26 cellular contexts compared by ENCODE assay signal in the genomic region with DNA sequence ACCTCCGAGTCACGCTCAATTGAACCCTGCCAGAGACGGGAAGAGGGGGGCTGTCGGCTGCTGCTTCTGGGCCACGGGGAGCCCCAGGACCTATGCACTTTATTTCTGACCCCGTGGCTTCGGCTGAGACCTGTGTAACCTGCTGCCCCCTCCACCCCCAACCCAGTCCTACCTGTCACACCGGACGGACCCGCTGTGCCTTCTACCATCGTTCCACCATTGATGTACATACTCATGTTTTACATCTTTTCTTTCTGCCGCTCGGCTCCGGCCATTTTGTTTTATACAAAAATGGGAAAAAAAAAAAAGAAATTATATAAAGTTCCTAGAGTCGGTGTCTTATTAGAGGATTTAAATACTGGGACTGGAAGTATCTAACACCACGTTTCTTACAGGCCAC. TPM values are rescaled to one million over a fixed set of nuclear protein-coding genes. Genes with fewer than 3 reads are reported as not detected.
DNase-seq lines count a peak whose midpoint lies in the region; ATAC-seq and TF ChIP-seq lines count a peak whose summit lies in the region.
"Had no signal": no experiment of that assay in that cellular context is flagged by ENCODE, and none has a peak within 500 bp of the region (broad histone marks: within the 10 kb centered on the region; RNA-seq: fewer than 3 reads in every experiment).

No MANE protein-coding gene starts in this region.

- no peak overlapping the region for H2AFZ ChIP-seq in hepatocyte

- 94 to 96% methylated on average over 7 to 15 of the region's 16 CpGs for WGBS in endodermal cell (ENCODE audit: insufficient coverage in 1 of 2, insufficient read length in 1 of 2), 2 experiments
- 93% methylated on average over 16 of the region's 16 CpGs for WGBS in hepatocyte (ENCODE audit: low lambda C conversion rate, missing lambda C conversion rate)

- no peak for ATAC-seq in activated naive CD8-positive, alpha-beta T cell treated with anti-CD3 and anti-CD28 coated beads, Interleukin-2, amount 50 U/mL, for 24 hours
- ATAC-seq in GM21529 (IDR thresholded peaks at IDR 0.05; ENCODE audit: unreplicated experiment) = no peak
- ATAC-seq: CD8-positive, alpha-beta T cell had no signal

- H3K36me3 Mint-ChIP-seq in activated naive CD8-positive, alpha-beta T cell = no peaks in the 10 kb centered on the region
- H3K36me3 Mint-ChIP-seq in activated naive CD8-positive, alpha-beta T cell treated with anti-CD3 and anti-CD28 coated beads, Interleukin-2, amount 50 U/mL, for 24 hours (ENCODE audit: low read depth) = peaks cover 46% of the 10 kb centered on the region
- H3K36me3 Mint-ChIP-seq in endodermal cell (ENCODE audit: low read depth) = peaks cover 63% of the 10 kb centered on the region

- H3K9ac ChIP-seq in endodermal cell (ENCODE audit: extremely low read depth, low read length, poor library complexity, severe bottlenecking) = no peak overlapping the region

- H3K36me3 ChIP-seq in endodermal cell (ENCODE audit: control insufficient read depth, insufficient read depth, low read length) = peaks cover 72% of the 10 kb centered on the region
- no peaks in the 10 kb centered on the region for H3K36me3 ChIP-seq in hepatocyte (replicated peaks; ENCODE audit: insufficient read depth, low read depth)
- peaks cover 0 to 62% of the 10 kb centered on the region in 2 donors for H3K36me3 ChIP-seq in vagina

- H3K4me3 Mint-ChIP-seq in activated naive CD8-positive, alpha-beta T cell = no peak overlapping the region
- H3K4me3 Mint-ChIP-seq in activated naive CD8-positive, alpha-beta T cell treated with anti-CD3 and anti-CD28 coated beads, Interleukin-2, amount 50 U/mL, for 24 hours = no peak overlapping the region
- no peak overlapping the region for H3K4me3 Mint-ChIP-seq in endodermal cell
- H3K4me3 Mint-ChIP-seq: B cell; CD8-positive, alpha-beta T cell had no signal

- H3K4me2 ChIP-seq in hepatocyte = no peak overlapping the region

- intact Hi-C loops in vagina (cut with DNase I) = no loop called here

- peak overlapping the region; percentile 28 for H3K27ac Mint-ChIP-seq in activated naive CD8-positive, alpha-beta T cell
- H3K27ac Mint-ChIP-seq in activated naive CD8-positive, alpha-beta T cell treated with anti-CD3 and anti-CD28 coated beads, Interleukin-2, amount 50 U/mL, for 24 hours = no peak overlapping the region
- H3K27ac Mint-ChIP-seq in endodermal cell = peak overlapping the region; percentile 17
- H3K27ac Mint-ChIP-seq: B cell; CD8-positive, alpha-beta T cell had no signal

- no peak overlapping the region for H3K4me3 ChIP-seq in endodermal cell (ENCODE audit: low read length)
- H3K4me3 ChIP-seq in hepatocyte = no peak overlapping the region
- H3K4me3 ChIP-seq in vagina = no peak overlapping the region
- H3K4me3 ChIP-seq: SJSA1 had no signal

- H4K20me1 ChIP-seq in hepatocyte (ENCODE audit: insufficient read depth, poor library complexity, severe bottlenecking) = no peaks in the 10 kb centered on the region

- no peaks in the 10 kb centered on the region for H3K9me3 Mint-ChIP-seq in activated naive CD8-positive, alpha-beta T cell (ENCODE audit: low read depth)
- no peaks in the 10 kb centered on the region for H3K9me3 Mint-ChIP-seq in activated naive CD8-positive, alpha-beta T cell treated with anti-CD3 and anti-CD28 coated beads, Interleukin-2, amount 50 U/mL, for 24 hours
- no peaks in the 10 kb centered on the region for H3K9me3 Mint-ChIP-seq in endodermal cell
- H3K9me3 Mint-ChIP-seq: CD8-positive, alpha-beta T cell had no signal

- H3K9me3 ChIP-seq in endodermal cell (ENCODE audit: control insufficient read depth, low read length) (no peaks in the 10 kb centered on the region), hepatocyte (ENCODE audit: low read depth) (no peaks in the 10 kb centered on the region), vagina (no peaks in the 10 kb centered on the region)
- H3K9me3 ChIP-seq: SJSA1 had no signal

- DNase-seq in activated naive CD8-positive, alpha-beta T cell treated with anti-CD3 and anti-CD28 coated beads, Interleukin-2, amount 50 U/mL, for 24 hours = no peak
- DNase-seq in endodermal cell = no peak
- DNase-seq in hepatocyte (ENCODE audit: low spot score) = no peak
- DNase-seq in vagina (ENCODE audit: extremely low spot score in 2 of 2) = no peak
- no peak for DNase-seq in ecto neural progenitor cell (ENCODE audit: low spot score)
- no peak for DNase-seq in GM10266 (ENCODE audit: extremely low spot score)
- DNase-seq: CD8-positive, alpha-beta T cell; DMS 273 treated with DMSO at 0.1 percent for 48 hours; DMS79 treated with DMSO at 0.1 percent for 48 hours; GF-D8; H7; Karpas-422; NCI-H1105; NCI-H1436 treated with DMSO at 0.1 percent for 48 hours; NCI-H2029; NCI-H446; NCI-H524 treated with DMSO at 0.1 percent for 48 hours; NCI-H774; Right ventricle myocardium superior had no signal

- no peak for TF ChIP-seq CTCF in endodermal cell (conservative IDR thresholded peaks at IDR 0.05)
- TF ChIP-seq CTCF in hepatocyte (IDR thresholded peaks at IDR 0.05; ENCODE audit: poor library complexity) = no peak
- TF ChIP-seq CTCF in vagina (IDR thresholded peaks at IDR 0.05) = no peak
- no peak for TF ChIP-seq CTCF in GM10266 (IDR thresholded peaks at IDR 0.05; ENCODE audit: control insufficient read depth, insufficient read depth, low read depth, missing control alignments)

- no peaks in the 10 kb centered on the region for H3K9me2 ChIP-seq in hepatocyte (replicated peaks; ENCODE audit: insufficient read depth)

- no peaks in the 10 kb centered on the region for H3K27me3 ChIP-seq in endodermal cell (ENCODE audit: control insufficient read depth, insufficient read depth, low read length, poor library complexity, severe bottlenecking)
- H3K27me3 ChIP-seq in hepatocyte = no peaks in the 10 kb centered on the region
- no peaks in the 10 kb centered on the region for H3K27me3 ChIP-seq in vagina
- H3K27me3 ChIP-seq: SJSA1 had no signal

- H3K4me1 Mint-ChIP-seq in activated naive CD8-positive, alpha-beta T cell (ENCODE audit: low read depth) = peaks cover 7% of the 10 kb centered on the region
- H3K4me1 Mint-ChIP-seq in activated naive CD8-positive, alpha-beta T cell treated with anti-CD3 and anti-CD28 coated beads, Interleukin-2, amount 50 U/mL, for 24 hours = peaks cover 11% of the 10 kb centered on the region
- H3K4me1 Mint-ChIP-seq in endodermal cell = peaks cover 2% of the 10 kb centered on the region

- H3K27ac ChIP-seq in endodermal cell (ENCODE audit: low read depth, low read length) = no peak overlapping the region
- H3K27ac ChIP-seq in hepatocyte = peak overlapping the region; percentile 99
- peak overlapping the region; percentile 54 for H3K27ac ChIP-seq in vagina
- H3K27ac ChIP-seq: 22Rv1, C4-2B, SJSA1 had no signal

- no peak for TF ChIP-seq POLR2A in vagina (IDR thresholded peaks at IDR 0.05)

- H3K27me3 Mint-ChIP-seq in activated naive CD8-positive, alpha-beta T cell = no peaks in the 10 kb centered on the region
- H3K27me3 Mint-ChIP-seq in activated naive CD8-positive, alpha-beta T cell treated with anti-CD3 and anti-CD28 coated beads, Interleukin-2, amount 50 U/mL, for 24 hours = no peaks in the 10 kb centered on the region
- no peaks in the 10 kb centered on the region for H3K27me3 Mint-ChIP-seq in endodermal cell (ENCODE audit: insufficient read depth)
- H3K27me3 Mint-ChIP-seq: B cell had no signal

- no peaks in the 10 kb centered on the region for H3K4me1 ChIP-seq in endodermal cell (ENCODE audit: control insufficient read depth, insufficient read depth, low read length)
- peaks cover 8% of the 10 kb centered on the region for H3K4me1 ChIP-seq in hepatocyte (ENCODE audit: insufficient read depth)
- peaks cover 26% of the 10 kb centered on the region for H3K4me1 ChIP-seq in vagina
- H3K4me1 ChIP-seq: SJSA1 had no signal

- H3K79me2 ChIP-seq in hepatocyte = peaks cover 11% of the 10 kb centered on the region

RNA-seq across cellular contexts. Expression of gene TRIP10, which starts 11.7 kb away (rescaled TPM):
- total RNA-seq in endodermal cell (100 to 1,000 TPM; 111 to 116 TPM), hepatocyte (48.8 and 50.5 TPM in 2 replicates), vagina (129 TPM)
- 61.0 TPM for polyA plus RNA-seq in endodermal cell (2013, experiment 1 of 2)
- polyA plus RNA-seq in endodermal cell (2013, experiment 2 of 2) = 65.1 TPM
- polyA plus RNA-seq in hepatocyte = 79.5 and 85.7 TPM in 2 replicates

RNA-seq across cellular contexts. Expression of gene GPR108, which starts 13.8 kb away (rescaled TPM):
- total RNA-seq in endodermal cell (10 to 100 TPM; 61.4 to 67.2 TPM), hepatocyte (59.0 and 66.6 TPM in 2 replicates), vagina (62.9 TPM)
- 36.8 TPM for polyA plus RNA-seq in endodermal cell (2013, experiment 1 of 2)
- 36.6 TPM for polyA plus RNA-seq in endodermal cell (2013, experiment 2 of 2)
- polyA plus RNA-seq in hepatocyte = 120 TPM in 2 replicates

RNA-seq across cellular contexts. Expression of gene SH2D3A, which starts 16.0 kb away (rescaled TPM):
- total RNA-seq in endodermal cell = 10 to 100 TPM; 10.7 to 16.4 TPM
- 1.0 TPM for polyA plus RNA-seq in endodermal cell (2013, experiment 1 of 2)
- polyA plus RNA-seq in endodermal cell (2013, experiment 2 of 2) = 1.1 TPM
- total RNA-seq in hepatocyte = 14.8 and 18.9 TPM in 2 replicates
- polyA plus RNA-seq in hepatocyte = 19.6 and 26.0 TPM in 2 replicates
- 21.9 TPM for total RNA-seq in vagina
- total RNA-seq: Right ventricle myocardium superior, RPMI7951, SJSA1 had no signal

RNA-seq across cellular contexts. Expression of gene VAV1, which starts 21.3 kb away (rescaled TPM):
- not detected for total RNA-seq in endodermal cell
- polyA plus RNA-seq in endodermal cell (2013, experiment 1 of 2) = not detected
- not detected for polyA plus RNA-seq in endodermal cell (2013, experiment 2 of 2)
- total RNA-seq in hepatocyte = 0.23 and 0.32 TPM in 2 replicates
- not detected in 2 replicates for polyA plus RNA-seq in hepatocyte
- total RNA-seq in vagina = 5.9 TPM
- total RNA-seq: SJSA1 had no signal

RNA-seq across cellular contexts. Expression of gene C3, which starts 30.7 kb away (rescaled TPM):
- 10 to 100 TPM; 13.7 to 23.5 TPM for total RNA-seq in endodermal cell
- polyA plus RNA-seq in endodermal cell (2013, experiment 1 of 2) = 1.6 TPM
- 1.8 TPM for polyA plus RNA-seq in endodermal cell (2013, experiment 2 of 2)
- total RNA-seq in hepatocyte = 563 and 814 TPM in 2 replicates
- polyA plus RNA-seq in hepatocyte = 493 and 556 TPM in 2 replicates
- total RNA-seq in vagina = 1,239 TPM
- total RNA-seq: CD8-positive, alpha-beta T cell; SJSA1 had no signal
